In the genomic region with DNA sequence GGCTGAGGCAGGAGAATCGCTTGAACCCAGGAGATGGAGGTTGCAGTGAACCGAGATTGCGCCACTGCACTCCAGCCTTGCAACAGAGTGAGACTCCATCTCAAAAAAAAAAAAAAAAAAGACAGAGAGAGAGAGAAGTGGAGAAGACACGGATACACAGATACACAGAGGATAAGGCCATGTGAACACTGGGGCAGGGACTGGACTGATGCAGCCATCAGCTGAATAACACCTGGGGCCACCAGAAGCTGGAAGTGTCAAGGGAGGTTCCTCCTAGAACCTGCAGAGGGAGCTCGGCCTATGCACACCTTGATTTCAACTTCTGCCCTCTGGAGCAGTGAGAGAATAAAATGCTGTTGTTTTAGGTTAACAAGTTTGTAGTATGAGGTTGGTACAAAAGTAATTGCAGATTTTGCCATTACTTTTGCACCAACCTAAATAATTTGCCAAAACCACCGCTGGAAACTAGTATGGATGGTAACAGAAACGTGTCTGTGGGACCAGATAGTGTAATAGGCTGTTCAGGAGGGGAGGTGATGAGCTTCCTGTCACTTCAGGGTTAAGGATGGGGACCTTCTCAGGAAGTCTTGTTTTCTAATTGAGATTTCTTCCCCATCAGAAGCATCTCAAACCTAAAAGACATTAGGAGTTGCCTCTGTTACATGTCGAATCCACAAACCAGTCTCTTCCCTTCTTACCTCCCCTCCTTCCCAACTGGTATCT, we compare ENCODE assay signal across 1 cellular context.
TF ChIP-seq lines count a peak whose summit lies in the region.

No MANE protein-coding gene starts in this region.

TF ChIP-seq in HepG2, 621 proteins besides CTCF, POLR2A, EP300 and RAD21 (continued from another document):
- TF ChIP-seq, protein P1, sequence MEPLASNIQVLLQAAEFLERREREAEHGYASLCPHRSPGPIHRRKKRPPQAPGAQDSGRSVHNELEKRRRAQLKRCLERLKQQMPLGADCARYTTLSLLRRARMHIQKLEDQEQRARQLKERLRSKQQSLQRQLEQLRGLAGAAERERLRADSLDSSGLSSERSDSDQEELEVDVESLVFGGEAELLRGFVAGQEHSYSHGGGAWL (CRISPR knock-in tag; IDR thresholded peaks at IDR 0.05): no peak
- TF ChIP-seq ZSCAN30 (CRISPR knock-in tag; IDR thresholded peaks at IDR 0.05) (peak; percentile 99), ATF1 (CRISPR knock-in tag; IDR thresholded peaks at IDR 0.05) (no peak), TFAP4 (IDR thresholded peaks at IDR 0.05; ENCODE audit: borderline replicate concordance, low read depth) (peak; percentile 40; the same call in 1 of the 2 replicates), ZNF703 (CRISPR knock-in tag; IDR thresholded peaks at IDR 0.05; ENCODE audit: borderline replicate concordance) (no peak), EEA1 (CRISPR knock-in tag; IDR thresholded peaks at IDR 0.05; ENCODE audit: borderline replicate concordance) (no peak), KDM6A (CRISPR knock-in tag; IDR thresholded peaks at IDR 0.05; ENCODE audit: low read depth) (no peak), HOXD1 (CRISPR knock-in tag; IDR thresholded peaks at IDR 0.05) (no peak), SOX13 (IDR thresholded peaks at IDR 0.05) (no peak), SOX13 (CRISPR knock-in tag; conservative IDR thresholded peaks at IDR 0.05 in 1 of 2, IDR thresholded peaks at IDR 0.05 in 1 of 2) (no peak), IRF2 (CRISPR knock-in tag; IDR thresholded peaks at IDR 0.05) (0 out of 2 replicates have a peak, but pooled peaks have one; percentile 21), ZBTB4 (CRISPR knock-in tag; IDR thresholded peaks at IDR 0.05; ENCODE audit: borderline replicate concordance) (no peak), SMC3 (IDR thresholded peaks at IDR 0.05; ENCODE audit: low read length) (peak; percentile 81; the same call in 1 of the 2 replicates), SMAD3 (CRISPR knock-in tag; IDR thresholded peaks at IDR 0.05) (0 out of 2 replicates have a peak, but pooled peaks have one; percentile 41), ARID5B (CRISPR knock-in tag; IDR thresholded peaks at IDR 0.05) (peak; percentile 10; the same call in 1 of the 2 replicates), ZNF136 (CRISPR knock-in tag; IDR thresholded peaks at IDR 0.05; ENCODE audit: low read depth) (no peak), CREB1 (IDR thresholded peaks at IDR 0.05) (no peak), CREB1 (CRISPR knock-in tag; IDR thresholded peaks at IDR 0.05) (0 out of 2 replicates have a peak, but pooled peaks have one; percentile 5), RBFOX2 (IDR thresholded peaks at IDR 0.05; ENCODE audit: low read depth, low read length) (no peak), NCOA1 (CRISPR knock-in tag; IDR thresholded peaks at IDR 0.05) (no peak), STAG1 (CRISPR knock-in tag; IDR thresholded peaks at IDR 0.05) (peak; percentile 88), XRCC5 (optimal IDR thresholded peaks at IDR 0.05; ENCODE audit: low read length) (peak; percentile 45), ZNF552 (CRISPR knock-in tag; IDR thresholded peaks at IDR 0.05; ENCODE audit: borderline replicate concordance) (no peak)
- TF ChIP-seq, protein P2, sequence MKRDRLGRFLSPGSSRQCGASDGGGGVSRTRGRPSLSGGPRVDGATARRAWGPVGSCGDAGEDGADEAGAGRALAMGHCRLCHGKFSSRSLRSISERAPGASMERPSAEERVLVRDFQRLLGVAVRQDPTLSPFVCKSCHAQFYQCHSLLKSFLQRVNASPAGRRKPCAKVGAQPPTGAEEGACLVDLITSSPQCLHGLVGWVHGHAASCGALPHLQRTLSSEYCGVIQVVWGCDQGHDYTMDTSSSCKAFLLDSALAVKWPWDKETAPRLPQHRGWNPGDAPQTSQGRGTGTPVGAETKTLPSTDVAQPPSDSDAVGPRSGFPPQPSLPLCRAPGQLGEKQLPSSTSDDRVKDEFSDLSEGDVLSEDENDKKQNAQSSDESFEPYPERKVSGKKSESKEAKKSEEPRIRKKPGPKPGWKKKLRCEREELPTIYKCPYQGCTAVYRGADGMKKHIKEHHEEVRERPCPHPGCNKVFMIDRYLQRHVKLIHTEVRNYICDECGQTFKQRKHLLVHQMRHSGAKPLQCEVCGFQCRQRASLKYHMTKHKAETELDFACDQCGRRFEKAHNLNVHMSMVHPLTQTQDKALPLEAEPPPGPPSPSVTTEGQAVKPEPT (CRISPR knock-in tag; IDR thresholded peaks at IDR 0.05; ENCODE audit: low read depth): no peak
